Comparison of ENCODE assay signal across 13 cellular contexts in the genomic region with DNA sequence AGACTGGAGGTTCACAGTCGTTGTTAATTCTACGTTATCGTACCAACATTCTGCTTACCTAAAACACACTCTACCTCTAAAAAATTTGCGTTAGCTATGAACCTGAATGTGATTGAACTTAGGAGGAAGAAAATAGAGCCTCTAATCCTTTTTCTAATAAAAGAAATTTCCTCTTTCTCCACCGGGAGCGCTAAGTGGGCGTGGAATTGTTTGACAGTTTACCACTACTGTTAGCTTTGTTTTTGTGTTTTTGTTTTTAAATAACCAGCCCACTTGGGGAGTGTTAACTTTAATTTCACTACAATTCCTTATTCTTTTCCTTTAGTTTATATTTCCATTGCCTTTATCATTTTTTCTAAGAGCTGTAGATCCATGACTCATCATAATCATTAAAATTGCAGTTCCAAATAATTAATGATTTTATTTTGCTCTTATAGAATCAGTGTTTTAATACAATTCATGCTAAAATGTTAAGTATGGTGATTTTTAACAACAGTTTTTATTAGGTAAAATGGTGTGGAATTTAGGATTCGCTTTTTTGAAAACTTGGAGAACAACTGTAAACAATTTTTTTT. TPM values are rescaled to one million over a fixed set of nuclear protein-coding genes. Genes with fewer than 3 reads are reported as not detected.
A peak's percentile ranks its signal among the peaks of the same experiment; 100 is the strongest.
DNase-seq lines count a peak whose midpoint lies in the region; ATAC-seq and TF ChIP-seq lines count a peak whose summit lies in the region.
"Had no signal": no experiment of that assay in that cellular context is flagged by ENCODE, and none has a peak within 500 bp of the region (broad histone marks: within the 10 kb centered on the region; RNA-seq: fewer than 3 reads in every experiment).

No MANE protein-coding gene starts in this region.

- no peaks in the 10 kb centered on the region for H3K9me3 ChIP-seq in AG04450 (ENCODE audit: control insufficient read depth, insufficient read depth, low read length)
- no peaks in the 10 kb centered on the region for H3K9me3 ChIP-seq in RWPE2 (ENCODE audit: severe bottlenecking)
- no peaks in the 10 kb centered on the region for H3K9me3 ChIP-seq in stomach

- peak; percentile 23; the same call in 1 of the 2 replicates for TF ChIP-seq CTCF in AG04450 (IDR thresholded peaks at IDR 0.05; ENCODE audit: low read depth, low read length)
- peak; percentile 28 for TF ChIP-seq CTCF in GM06990 (IDR thresholded peaks at IDR 0.05; ENCODE audit: insufficient read depth, low read length, poor library complexity, severe bottlenecking)
- peak; percentile 20 for TF ChIP-seq CTCF in RWPE2 (IDR thresholded peaks at IDR 0.05; ENCODE audit: poor library complexity, severe bottlenecking)
- TF ChIP-seq CTCF in fibroblast of the aortic adventitia (IDR thresholded peaks at IDR 0.05; ENCODE audit: insufficient read depth, low read length) = peak; percentile 40
- no peak for TF ChIP-seq CTCF in stomach (IDR thresholded peaks at IDR 0.05)

- H3K4me1 ChIP-seq in RWPE2 (ENCODE audit: insufficient read depth, poor library complexity, severe bottlenecking) (no peaks in the 10 kb centered on the region), stomach (peaks cover 0 to 13% (median under 1%) of the 10 kb centered on the region in 4 donors)

- ATAC-seq in RWPE2 (ENCODE audit: low read depth) = no peak
- ATAC-seq in HG03342 (IDR thresholded peaks at IDR 0.05; ENCODE audit: unreplicated experiment) = no peak
- ATAC-seq: CD8-positive, alpha-beta T cell had no signal

- no peak for TF ChIP-seq EP300 in stomach (IDR thresholded peaks at IDR 0.05)

- intact Hi-C loops in stomach (cut with DNase I; ENCODE audit: low total_unique reads) = loop anchor here (10.0 kb wide), 1 partner anchor 95 kb away; a partner anchor contains a TSS

- WGBS in stomach, 5 donors = 75 to 81% (median 79%) methylated on average over 8 of the region's 8 CpGs

- TF ChIP-seq POLR2A in stomach (IDR thresholded peaks at IDR 0.05) = no peak

- CTCF ChIA-PET in AG04450 (lab: Charles Lee) = interaction anchor here (0.6 to 4.5 kb wide), 7 partner anchors 12 to 241 kb away, joined by 3 to 36 read pairs (median 7); no protein-coding TSS in a partner anchor

- H3K27ac ChIP-seq in AG04450 (ENCODE audit: low read depth, low read length) (no peak overlapping the region), RWPE2 (ENCODE audit: poor library complexity, severe bottlenecking) (no peak overlapping the region), substantia nigra (ENCODE audit: low read depth, low read length, poor library complexity, severe bottlenecking) (no peak overlapping the region), stomach (no peak overlapping the region)

- POLR2A ChIA-PET in AG04450 (lab: Yijun Ruan, JAX) = no interaction called here

- H3K27me3 ChIP-seq in AG04450 (ENCODE audit: control insufficient read depth, insufficient read depth, low read length) (no peaks in the 10 kb centered on the region), GM06990 (replicated peaks; ENCODE audit: control insufficient read depth, insufficient read depth, low read length) (no peaks in the 10 kb centered on the region), RWPE2 (ENCODE audit: insufficient read depth, poor library complexity, severe bottlenecking) (no peaks in the 10 kb centered on the region), stomach (no peaks in the 10 kb centered on the region)

- H3K36me3 ChIP-seq in GM06990 (ENCODE audit: control insufficient read depth, insufficient read depth, low read length) = peaks cover 13% of the 10 kb centered on the region
- peaks cover 66% of the 10 kb centered on the region for H3K36me3 ChIP-seq in RWPE2 (ENCODE audit: low read depth)
- H3K36me3 ChIP-seq in stomach = peaks cover 23 to 71% (median 51%) of the 10 kb centered on the region in 4 donors

- DNase-seq in AG04450 (ENCODE audit: low read depth, low spot score) (no peak), GM06990 (ENCODE audit: extremely low read depth, insufficient read length) (no peak), RWPE2 (ENCODE audit: low spot score) (no peak), fibroblast of the aortic adventitia (ENCODE audit: low read depth) (no peak), substantia nigra (lab: John Stamatoyannopoulos, UW) (no peak), stomach (no peak)
- no peak for DNase-seq in stimulated activated CD8-positive, alpha-beta memory T cell treated with anti-CD3 and anti-CD28 coated beads, Interleukin-4, amount 100 ng/mL, for 48 hours
- DNase-seq: activated CD8-positive, alpha-beta memory T cell treated with anti-CD3 and anti-CD28 coated beads for 24 hours; CD8-positive, alpha-beta T cell; MV-4-11; NCI-H524 treated with DMSO at 0.1 percent for 48 hours; SHP77 had no signal

- H3K4me3 ChIP-seq in AG04450 (ENCODE audit: low read depth, low read length) = no peak overlapping the region
- no peak overlapping the region for H3K4me3 ChIP-seq in GM06990 (replicated peaks; ENCODE audit: low read depth, low read length)
- H3K4me3 ChIP-seq in RWPE2 (ENCODE audit: severe bottlenecking) = no peak overlapping the region
- H3K4me3 ChIP-seq in fibroblast of the aortic adventitia (ENCODE audit: low read depth, low read length) = no peak overlapping the region
- no peak overlapping the region for H3K4me3 ChIP-seq in stomach

RNA-seq across cellular contexts. Expression of a gene that starts 55.0 kb away (rescaled TPM):
- polyA plus RNA-seq in AG04450 (2011; rRNA removed) (371 and 551 TPM in 2 replicates), stomach (10 to 100 TPM; 26.9 to 40.8 (median 32.2) TPM)
- polyA minus RNA-seq in AG04450 (2011; rRNA and poly(A)+ RNA removed) = 169 and 246 TPM in 2 replicates
- total RNA-seq in fibroblast of the aortic adventitia (ENCODE audit: low replicate concordance) (26.5 and 38.1 TPM in 2 replicates), stomach (1,000 to 10,000 TPM in 1 of 5 donors, 100 to 1,000 TPM in 2, 10 to 100 TPM in 2; 35.6 to 1,030 (median 105) TPM)

Comparison
In these comparisons a context has a peak if more than half of its experiments do, and no peak if none do; other contexts are left out.
1. CTCF ChIP-seq: peak in AG04450 (single experiment), GM06990 (single experiment), RWPE2 (single experiment) and fibroblast of the aortic adventitia (single experiment); none in stomach (0 of 7).